1 cellular context compared by ENCODE assay signal in the genomic region with DNA sequence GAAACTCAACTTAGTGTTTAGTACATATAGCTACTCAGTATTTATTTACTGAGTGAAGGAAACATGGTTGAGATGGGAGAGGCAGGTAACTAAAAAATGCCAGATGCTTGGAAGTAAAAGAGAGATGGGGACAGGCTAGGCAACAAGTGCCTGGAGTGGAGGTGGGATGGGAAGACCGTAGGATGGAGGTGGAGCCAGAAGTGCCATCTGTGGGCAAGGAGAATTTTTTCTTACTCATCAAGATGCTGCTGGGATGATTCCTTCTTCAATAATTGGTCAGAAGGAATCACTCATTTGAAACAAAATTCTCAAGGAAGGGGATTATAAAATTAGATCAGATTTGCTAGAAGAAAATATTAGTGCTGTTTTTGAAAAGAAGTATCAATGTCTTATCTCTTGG.
TF ChIP-seq lines count a peak whose summit lies in the region.

No MANE protein-coding gene starts in this region.

TF ChIP-seq in H1, 55 proteins besides CTCF, POLR2A, EP300 and RAD21 (continued from another document):
- TF ChIP-seq, protein P1, sequence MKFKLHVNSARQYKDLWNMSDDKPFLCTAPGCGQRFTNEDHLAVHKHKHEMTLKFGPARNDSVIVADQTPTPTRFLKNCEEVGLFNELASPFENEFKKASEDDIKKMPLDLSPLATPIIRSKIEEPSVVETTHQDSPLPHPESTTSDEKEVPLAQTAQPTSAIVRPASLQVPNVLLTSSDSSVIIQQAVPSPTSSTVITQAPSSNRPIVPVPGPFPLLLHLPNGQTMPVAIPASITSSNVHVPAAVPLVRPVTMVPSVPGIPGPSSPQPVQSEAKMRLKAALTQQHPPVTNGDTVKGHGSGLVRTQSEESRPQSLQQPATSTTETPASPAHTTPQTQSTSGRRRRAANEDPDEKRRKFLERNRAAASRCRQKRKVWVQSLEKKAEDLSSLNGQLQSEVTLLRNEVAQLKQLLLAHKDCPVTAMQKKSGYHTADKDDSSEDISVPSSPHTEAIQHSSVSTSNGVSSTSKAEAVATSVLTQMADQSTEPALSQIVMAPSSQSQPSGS (IDR thresholded peaks at IDR 0.05; ENCODE audit: low read length): no peak
- TF ChIP-seq, protein P2, sequence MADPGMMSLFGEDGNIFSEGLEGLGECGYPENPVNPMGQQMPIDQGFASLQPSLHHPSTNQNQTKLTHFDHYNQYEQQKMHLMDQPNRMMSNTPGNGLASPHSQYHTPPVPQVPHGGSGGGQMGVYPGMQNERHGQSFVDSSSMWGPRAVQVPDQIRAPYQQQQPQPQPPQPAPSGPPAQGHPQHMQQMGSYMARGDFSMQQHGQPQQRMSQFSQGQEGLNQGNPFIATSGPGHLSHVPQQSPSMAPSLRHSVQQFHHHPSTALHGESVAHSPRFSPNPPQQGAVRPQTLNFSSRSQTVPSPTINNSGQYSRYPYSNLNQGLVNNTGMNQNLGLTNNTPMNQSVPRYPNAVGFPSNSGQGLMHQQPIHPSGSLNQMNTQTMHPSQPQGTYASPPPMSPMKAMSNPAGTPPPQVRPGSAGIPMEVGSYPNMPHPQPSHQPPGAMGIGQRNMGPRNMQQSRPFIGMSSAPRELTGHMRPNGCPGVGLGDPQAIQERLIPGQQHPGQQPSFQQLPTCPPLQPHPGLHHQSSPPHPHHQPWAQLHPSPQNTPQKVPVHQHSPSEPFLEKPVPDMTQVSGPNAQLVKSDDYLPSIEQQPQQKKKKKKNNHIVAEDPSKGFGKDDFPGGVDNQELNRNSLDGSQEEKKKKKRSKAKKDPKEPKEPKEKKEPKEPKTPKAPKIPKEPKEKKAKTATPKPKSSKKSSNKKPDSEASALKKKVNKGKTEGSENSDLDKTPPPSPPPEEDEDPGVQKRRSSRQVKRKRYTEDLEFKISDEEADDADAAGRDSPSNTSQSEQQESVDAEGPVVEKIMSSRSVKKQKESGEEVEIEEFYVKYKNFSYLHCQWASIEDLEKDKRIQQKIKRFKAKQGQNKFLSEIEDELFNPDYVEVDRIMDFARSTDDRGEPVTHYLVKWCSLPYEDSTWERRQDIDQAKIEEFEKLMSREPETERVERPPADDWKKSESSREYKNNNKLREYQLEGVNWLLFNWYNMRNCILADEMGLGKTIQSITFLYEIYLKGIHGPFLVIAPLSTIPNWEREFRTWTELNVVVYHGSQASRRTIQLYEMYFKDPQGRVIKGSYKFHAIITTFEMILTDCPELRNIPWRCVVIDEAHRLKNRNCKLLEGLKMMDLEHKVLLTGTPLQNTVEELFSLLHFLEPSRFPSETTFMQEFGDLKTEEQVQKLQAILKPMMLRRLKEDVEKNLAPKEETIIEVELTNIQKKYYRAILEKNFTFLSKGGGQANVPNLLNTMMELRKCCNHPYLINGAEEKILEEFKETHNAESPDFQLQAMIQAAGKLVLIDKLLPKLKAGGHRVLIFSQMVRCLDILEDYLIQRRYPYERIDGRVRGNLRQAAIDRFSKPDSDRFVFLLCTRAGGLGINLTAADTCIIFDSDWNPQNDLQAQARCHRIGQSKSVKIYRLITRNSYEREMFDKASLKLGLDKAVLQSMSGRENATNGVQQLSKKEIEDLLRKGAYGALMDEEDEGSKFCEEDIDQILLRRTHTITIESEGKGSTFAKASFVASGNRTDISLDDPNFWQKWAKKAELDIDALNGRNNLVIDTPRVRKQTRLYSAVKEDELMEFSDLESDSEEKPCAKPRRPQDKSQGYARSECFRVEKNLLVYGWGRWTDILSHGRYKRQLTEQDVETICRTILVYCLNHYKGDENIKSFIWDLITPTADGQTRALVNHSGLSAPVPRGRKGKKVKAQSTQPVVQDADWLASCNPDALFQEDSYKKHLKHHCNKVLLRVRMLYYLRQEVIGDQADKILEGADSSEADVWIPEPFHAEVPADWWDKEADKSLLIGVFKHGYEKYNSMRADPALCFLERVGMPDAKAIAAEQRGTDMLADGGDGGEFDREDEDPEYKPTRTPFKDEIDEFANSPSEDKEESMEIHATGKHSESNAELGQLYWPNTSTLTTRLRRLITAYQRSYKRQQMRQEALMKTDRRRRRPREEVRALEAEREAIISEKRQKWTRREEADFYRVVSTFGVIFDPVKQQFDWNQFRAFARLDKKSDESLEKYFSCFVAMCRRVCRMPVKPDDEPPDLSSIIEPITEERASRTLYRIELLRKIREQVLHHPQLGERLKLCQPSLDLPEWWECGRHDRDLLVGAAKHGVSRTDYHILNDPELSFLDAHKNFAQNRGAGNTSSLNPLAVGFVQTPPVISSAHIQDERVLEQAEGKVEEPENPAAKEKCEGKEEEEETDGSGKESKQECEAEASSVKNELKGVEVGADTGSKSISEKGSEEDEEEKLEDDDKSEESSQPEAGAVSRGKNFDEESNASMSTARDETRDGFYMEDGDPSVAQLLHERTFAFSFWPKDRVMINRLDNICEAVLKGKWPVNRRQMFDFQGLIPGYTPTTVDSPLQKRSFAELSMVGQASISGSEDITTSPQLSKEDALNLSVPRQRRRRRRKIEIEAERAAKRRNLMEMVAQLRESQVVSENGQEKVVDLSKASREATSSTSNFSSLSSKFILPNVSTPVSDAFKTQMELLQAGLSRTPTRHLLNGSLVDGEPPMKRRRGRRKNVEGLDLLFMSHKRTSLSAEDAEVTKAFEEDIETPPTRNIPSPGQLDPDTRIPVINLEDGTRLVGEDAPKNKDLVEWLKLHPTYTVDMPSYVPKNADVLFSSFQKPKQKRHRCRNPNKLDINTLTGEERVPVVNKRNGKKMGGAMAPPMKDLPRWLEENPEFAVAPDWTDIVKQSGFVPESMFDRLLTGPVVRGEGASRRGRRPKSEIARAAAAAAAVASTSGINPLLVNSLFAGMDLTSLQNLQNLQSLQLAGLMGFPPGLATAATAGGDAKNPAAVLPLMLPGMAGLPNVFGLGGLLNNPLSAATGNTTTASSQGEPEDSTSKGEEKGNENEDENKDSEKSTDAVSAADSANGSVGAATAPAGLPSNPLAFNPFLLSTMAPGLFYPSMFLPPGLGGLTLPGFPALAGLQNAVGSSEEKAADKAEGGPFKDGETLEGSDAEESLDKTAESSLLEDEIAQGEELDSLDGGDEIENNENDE (IDR thresholded peaks at IDR 0.05; ENCODE audit: insufficient replicate concordance, low read length): no peak
- TF ChIP-seq, protein P3, sequence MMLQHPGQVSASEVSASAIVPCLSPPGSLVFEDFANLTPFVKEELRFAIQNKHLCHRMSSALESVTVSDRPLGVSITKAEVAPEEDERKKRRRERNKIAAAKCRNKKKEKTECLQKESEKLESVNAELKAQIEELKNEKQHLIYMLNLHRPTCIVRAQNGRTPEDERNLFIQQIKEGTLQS (IDR thresholded peaks at IDR 0.05; ENCODE audit: insufficient read depth, low read depth, low read length): no peak
- no peak for TF ChIP-seq GABPA (IDR thresholded peaks at IDR 0.05; ENCODE audit: borderline replicate concordance, insufficient read depth, low read length)
- no peak for TF ChIP-seq GTF2F1 (IDR thresholded peaks at IDR 0.05; ENCODE audit: borderline replicate concordance, low read depth, low read length)
- no peak for TF ChIP-seq TAF7 (optimal IDR thresholded peaks at IDR 0.05; ENCODE audit: borderline replicate concordance, low read depth, low read length)
